In the genomic region with DNA sequence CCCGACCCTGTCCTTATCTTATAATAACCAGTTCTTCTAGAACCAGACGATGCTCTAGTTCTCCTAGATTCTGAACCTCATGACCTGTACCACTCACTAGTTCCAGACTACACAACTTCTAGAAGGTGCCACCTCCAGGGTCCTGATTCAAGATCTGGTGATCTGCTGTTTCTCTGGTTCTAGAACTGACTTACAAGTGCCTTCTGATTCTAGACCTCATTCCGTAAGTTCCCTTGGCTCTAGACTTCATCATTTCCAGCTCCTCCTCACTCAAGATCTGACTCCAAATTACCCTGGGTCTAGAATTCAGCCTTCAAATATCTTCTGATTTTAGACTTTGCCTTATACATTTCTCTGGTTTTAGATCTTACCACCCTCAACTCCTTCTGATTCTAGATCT, we compare ENCODE assay signal across 39 cellular contexts. TPM values are rescaled to one million over a fixed set of nuclear protein-coding genes. Genes with fewer than 3 reads are reported as not detected.
"Had no signal": no experiment of that assay in that cellular context is flagged by ENCODE, and none has a peak within 500 bp of the region (broad histone marks: within the 10 kb centered on the region; RNA-seq: fewer than 3 reads in every experiment).

No MANE protein-coding gene starts in this region.

- H3K9ac ChIP-seq: KMS-11 had no signal

- H3K27ac ChIP-seq: KMS-11 had no signal

- H3K4me3 ChIP-seq: MG63 had no signal

- H3K4me2 ChIP-seq: KMS-11 had no signal

- H3K9me3 ChIP-seq: MG63 had no signal

- H3K36me3 ChIP-seq: MG63 had no signal

- DNase-seq: Karpas-422, Kasumi-1, MG63, MM.1S, MV-4-11, NCI-H1048, NCI-H1092, NCI-H1092 treated with DMSO at 0.1 percent for 48 hours, NCI-H1105, NCI-H1105 treated with DMSO at 0.1 percent for 48 hours, NCI-H1417, NCI-H1417 treated with DMSO at 0.1 percent for 48 hours, NCI-H1436, NCI-H1436 treated with DMSO at 0.1 percent for 48 hours, NCI-H146, NCI-H1694, NCI-H1694 treated with DMSO at 0.1 percent for 48 hours, NCI-H187, NCI-H187 treated with DMSO at 0.1 percent for 48 hours, NCI-H1930, NCI-H2029, NCI-H2029 treated with DMSO at 0.1 percent for 48 hours, NCI-H2081, NCI-H2081 treated with DMSO at 0.1 percent for 48 hours, NCI-H2107, NCI-H2171, NCI-H2171 treated with DMSO at 0.1 percent for 48 hours, NCI-H2227 treated with DMSO at 0.1 percent for 48 hours, NCI-H226, NCI-H345, NCI-H446, NCI-H446 treated with DMSO at 0.1 percent for 48 hours, NCI-H510A, NCI-H510A treated with DMSO at 0.1 percent for 48 hours had no signal

RNA-seq across cellular contexts. Expression of gene HIF3A, which starts 45.1 kb away (rescaled TPM):
- total RNA-seq: LHCN-M2, M059J, MCF 10A, NCI-H460 had no signal
